In genomic region chr2:60500861-60501260, GRCh38 we compare ENCODE assay signal across 19 cellular contexts. TPM values are rescaled to one million over a fixed set of nuclear protein-coding genes. Genes with fewer than 3 reads are reported as not detected.
DNase-seq lines count a peak whose midpoint lies in the region; ATAC-seq, FAIRE-seq and TF ChIP-seq lines count a peak whose summit lies in the region.
"Had no signal": no experiment of that assay in that cellular context is flagged by ENCODE, and none has a peak within 500 bp of the region (broad histone marks: within the 10 kb centered on the region; RNA-seq: fewer than 3 reads in every experiment).

No MANE protein-coding gene starts in this region.

- H3K4me1 ChIP-seq in DOHH2 (ENCODE audit: control insufficient read depth, low read length) (peaks cover 97% of the 10 kb centered on the region), PC-3 (ENCODE audit: insufficient read depth, low read length) (no peaks in the 10 kb centered on the region), spleen (peaks cover 0 to 96% (median 53%) of the 10 kb centered on the region in 6 donors)

- H3K4me3 ChIP-seq in DOHH2 (ENCODE audit: low read length) (no peak overlapping the region), PC-3 (ENCODE audit: low read length) (no peak overlapping the region), epithelial cell of esophagus (ENCODE audit: low read length) (no peak overlapping the region), spleen (no peak overlapping the region)
- H3K4me3 ChIP-seq: GM12878, MG63 had no signal

- CTCF ChIA-PET in PC-3 (lab: Charles Lee), result no interaction called here

- peaks cover 99% of the 10 kb centered on the region for H3K36me3 ChIP-seq in DOHH2 (ENCODE audit: control insufficient read depth, low read length)
- no peaks in the 10 kb centered on the region for H3K36me3 ChIP-seq in PC-3 (ENCODE audit: low read depth, low read length)
- H3K36me3 ChIP-seq in spleen, result peaks cover 0 to 15% (median 0%) of the 10 kb centered on the region in 6 donors
- H3K36me3 ChIP-seq: MG63 had no signal

- H3K4me2 ChIP-seq in DOHH2 (ENCODE audit: low read length) (peak overlapping the region; percentile 9; the same call in 1 of the 2 replicates), PC-3 (ENCODE audit: low read length) (no peak overlapping the region)

- H3K9ac ChIP-seq in PC-3 (ENCODE audit: low read length), result no peak overlapping the region

- H2AFZ ChIP-seq in PC-3 (ENCODE audit: low read length), result no peak overlapping the region

- H3K9me3 ChIP-seq in DOHH2 (ENCODE audit: control insufficient read depth, insufficient read depth, low read length) (no peaks in the 10 kb centered on the region), PC-3 (ENCODE audit: low read length) (no peaks in the 10 kb centered on the region), spleen (no peaks in the 10 kb centered on the region)
- H3K9me3 ChIP-seq: MG63 had no signal

- H4K20me1 ChIP-seq in DOHH2 (ENCODE audit: control insufficient read depth, insufficient read depth, low read depth, low read length) (peaks cover 41% of the 10 kb centered on the region; the same call in 1 of the 2 replicates), PC-3 (ENCODE audit: low read length) (no peaks in the 10 kb centered on the region)

- H3K27me3 ChIP-seq in DOHH2 (ENCODE audit: control insufficient read depth, low read length), result no peaks in the 10 kb centered on the region
- H3K27me3 ChIP-seq in PC-3 (ENCODE audit: low read length), result no peaks in the 10 kb centered on the region
- no peaks in the 10 kb centered on the region for H3K27me3 ChIP-seq in spleen (replicated peaks in 1 of 7)
- H3K27me3 ChIP-seq: MG63 had no signal

- peaks cover 100% of the 10 kb centered on the region for H3K79me2 ChIP-seq in DOHH2 (ENCODE audit: control insufficient read depth, low read length)
- no peaks in the 10 kb centered on the region for H3K79me2 ChIP-seq in PC-3 (ENCODE audit: low read length)

- POLR2A ChIA-PET in PC-3 (lab: Charles Lee; ENCODE audit: unreplicated experiment), result no interaction called here

- no peak for FAIRE-seq in H54 (lab: Jason Lieb, UNC)
- FAIRE-seq: GM12878, GM19239 had no signal

- TF ChIP-seq POLR2A in spleen (IDR thresholded peaks at IDR 0.05) (no peak), H54 (IDR thresholded peaks at IDR 0.05; ENCODE audit: low read depth, low read length) (no peak)

- no peaks in the 10 kb centered on the region for H3K27me3 Mint-ChIP-seq in glutamatergic neuron (ENCODE audit: unreplicated experiment)

- peak; percentile 30 for DNase-seq in PC-3
- peak; percentile 70 for DNase-seq in epithelial cell of esophagus (ENCODE audit: low read depth)
- no peak for DNase-seq in spleen
- no peak for DNase-seq in glutamatergic neuron
- DNase-seq in H54 (ENCODE audit: insufficient read length, low spot score), result no peak
- no peak for DNase-seq in foreskin melanocyte
- DNase-seq: DMS153, EL, H7, MG63, NCI-H1092, NCI-H1436 treated with DMSO at 0.1 percent for 48 hours, NCI-H2029, NCI-H526 had no signal

- no peak for TF ChIP-seq CTCF in DOHH2 (IDR thresholded peaks at IDR 0.05; ENCODE audit: low read depth, low read length, poor library complexity, severe bottlenecking)
- TF ChIP-seq CTCF in PC-3 (conservative IDR thresholded peaks at IDR 0.05; ENCODE audit: low read depth, low read length), result no peak
- no peak for TF ChIP-seq CTCF in epithelial cell of esophagus (IDR thresholded peaks at IDR 0.05; ENCODE audit: insufficient read depth, low read depth, low read length, missing control alignments)
- TF ChIP-seq CTCF in spleen (IDR thresholded peaks at IDR 0.05 in 8 of 11, conservative IDR thresholded peaks at IDR 0.05 in 3 of 11), result no peak
- TF ChIP-seq CTCF in glutamatergic neuron (IDR thresholded peaks at IDR 0.05; ENCODE audit: partially characterized antibody, unreplicated experiment), result no peak

- 73 to 89% (median 82%) methylated on average over 2 of the region's 2 CpGs for WGBS in spleen, 5 donors

- no TSS peak for BruUV-seq in PC-3 (replicated peaks; lab: Mats Ljungman, UMichigan)

- no peaks in the 10 kb centered on the region for H3K9me2 ChIP-seq in DOHH2 (replicated peaks; ENCODE audit: control insufficient read depth, low read length)
- H3K9me2 ChIP-seq in PC-3 (replicated peaks; ENCODE audit: low read length), result no peaks in the 10 kb centered on the region

- peaks cover 12% of the 10 kb centered on the region for H3K4me1 Mint-ChIP-seq in glutamatergic neuron (ENCODE audit: low read depth, unreplicated experiment)

- intact Hi-C loops in PC-3 (cut with micrococcal nuclease) (no loop called here), spleen (cut with DNase I; ENCODE audit: low total_unique reads) (no loop called here)

- H3K27ac Mint-ChIP-seq in glutamatergic neuron (ENCODE audit: unreplicated experiment), result no peak overlapping the region

- H3K9me3 Mint-ChIP-seq in glutamatergic neuron (ENCODE audit: unreplicated experiment), result peaks cover 1% of the 10 kb centered on the region

- H3K27ac ChIP-seq in DOHH2 (ENCODE audit: low read depth, low read length) (no peak overlapping the region), PC-3 (ENCODE audit: low read length) (no peak overlapping the region), spleen (peak overlapping the region in 5 of 8 donors; percentile 20 to 77 (median 63))
- H3K27ac ChIP-seq: HL-60 had no signal

- H3K4me3 Mint-ChIP-seq in glutamatergic neuron (ENCODE audit: unreplicated experiment), result no peak overlapping the region

- H3F3A ChIP-seq in DOHH2 (ENCODE audit: control insufficient read depth, insufficient read depth) (no peaks in the 10 kb centered on the region), PC-3 (ENCODE audit: low read length, unreplicated experiment) (no peaks in the 10 kb centered on the region)

- no peaks in the 10 kb centered on the region for H3K36me3 Mint-ChIP-seq in glutamatergic neuron (ENCODE audit: unreplicated experiment)

- peak; percentile 38; the same call in 1 of the 2 replicates for ATAC-seq in PC-3
- ATAC-seq in HG03460 (IDR thresholded peaks at IDR 0.05; ENCODE audit: unreplicated experiment), result no peak
- ATAC-seq: GM12878 had no signal

RNA-seq across cellular contexts. Expression of gene BCL11A, which starts 52.6 kb away (rescaled TPM):
- 3.1 and 4.6 TPM in 2 replicates for total RNA-seq in PC-3 (2014; rRNA removed)
- total RNA-seq in spleen, result 100 to 1,000 TPM in 3 of 7 donors, 10 to 100 TPM in 4; 65.9 to 121 (median 92.7) TPM
- 10 to 100 TPM; 41.1 to 61.6 (median 44.8) TPM for polyA plus RNA-seq in spleen
- 29.1 TPM for total RNA-seq in glutamatergic neuron (ENCODE audit: unreplicated experiment)

Comparison
In these comparisons a context has a peak if more than half of its experiments do, and no peak if none do; other contexts are left out.
1. H3K27ac ChIP-seq: peak in spleen (5 of 8); none in DOHH2 (single experiment) and PC-3 (single experiment).
2. DNase-seq: peak in PC-3 (single experiment) and epithelial cell of esophagus (single experiment); none in spleen (single experiment), glutamatergic neuron (single experiment), H54 (single experiment) and foreskin melanocyte (single experiment).